In genomic region chr1:235454021-235454420, GRCh38 we compare ENCODE assay signal across 23 cellular contexts.
"Had no signal": no experiment of that assay in that cellular context is flagged by ENCODE, and none has a peak within 500 bp of the region (broad histone marks: within the 10 kb centered on the region; RNA-seq: fewer than 3 reads in every experiment).

No MANE protein-coding gene starts in this region.

- H3K4me1 ChIP-seq: stomach, suprapubic skin, testis, tibial artery, tibial nerve, transverse colon, upper lobe of right lung, uterus, vagina had no signal

- H3K4me3 ChIP-seq: stomach, suprapubic skin, testis, thoracic aorta, tibial artery, tibial nerve, transverse colon, upper lobe of left lung, upper lobe of right lung, uterus, vagina had no signal

- H3K27ac ChIP-seq: stomach, suprapubic skin, testis, thoracic aorta, tibial artery, tibial nerve, transverse colon, upper lobe of left lung, upper lobe of right lung, uterus, vagina had no signal

- DNase-seq: stimulated activated CD4-positive, alpha-beta T cell treated with anti-CD3 and anti-CD28 coated beads, Interleukin-2, amount 100 ng/mL, for 48 hours; stimulated activated CD4-positive, alpha-beta T cell treated with anti-CD3 and anti-CD28 coated beads, Interleukin-4, amount 100 ng/mL, for 1 hour; stimulated activated CD4-positive, alpha-beta T cell treated with anti-CD3 and anti-CD28 coated beads, Interleukin-4, amount 100 ng/mL, for 24 hours; stimulated activated CD4-positive, alpha-beta T cell treated with anti-CD3 and anti-CD28 coated beads, Interleukin-4, amount 100 ng/mL, for 4 hours; stimulated activated CD8-positive, alpha-beta memory T cell treated with anti-CD3 and anti-CD28 coated beads, Interleukin-4, amount 100 ng/mL, for 48 hours; stimulated activated naive B cell treated with anti-CD40 and anti-IgM and Interleukin-4, amounts not matched to agents 10 μg/mL and 1 μg/mL and 100 μg/mL, for 72 hours; stimulated activated naive CD4-positive, alpha-beta T cell; stimulated activated naive CD4-positive, alpha-beta T cell treated with Interleukin-2 at 50 U/mL for 16 hours; stimulated activated naive CD8-positive, alpha-beta T cell treated with anti-CD3 and anti-CD28 coated beads, Interleukin-15, amount 100 ng/mL, for 72 hours; stimulated activated naive CD8-positive, alpha-beta T cell treated with anti-CD3 and anti-CD28 coated beads, Interleukin-15, Interleukin-2, amounts not matched to agents 100 U/mL and 50 U/mL, for 24 hours; stomach; substantia nigra; testis; tibial artery; transverse colon; trophoblast cell; upper lobe of left lung; upper lobe of right lung; uterus had no signal

- H3K36me3 ChIP-seq: uterus had no signal

- H3K9me3 ChIP-seq: stomach, suprapubic skin, testis, thoracic aorta, tibial artery, tibial nerve, transverse colon, upper lobe of left lung, upper lobe of right lung, uterus, vagina had no signal

- H3K27me3 ChIP-seq: stomach, suprapubic skin, testis, tibial artery, tibial nerve, transverse colon, upper lobe of left lung, upper lobe of right lung, uterus, vagina had no signal
